11 cellular contexts compared by ENCODE assay signal in the genomic region with DNA sequence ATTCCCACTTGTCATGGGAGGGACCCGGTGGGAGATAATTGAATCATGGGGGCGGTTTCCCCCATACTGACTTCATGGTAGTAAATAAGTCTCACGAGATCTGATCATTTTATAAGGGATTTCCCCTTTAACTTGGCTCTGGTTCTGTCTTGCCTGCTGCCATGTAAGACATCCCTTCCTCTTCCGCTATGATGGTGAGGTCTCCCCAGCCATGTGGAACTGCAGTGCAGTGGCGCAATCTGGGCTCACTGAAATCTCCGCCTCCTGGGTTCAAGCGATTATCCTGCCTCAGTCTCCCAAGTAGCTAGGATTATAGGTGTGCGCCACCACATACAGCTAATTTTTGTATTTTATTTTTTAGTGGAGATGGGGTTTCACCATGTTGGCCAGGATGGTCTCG. TPM values are rescaled to one million over a fixed set of nuclear protein-coding genes. Genes with fewer than 3 reads are reported as not detected.
DNase-seq lines count a peak whose midpoint lies in the region; ATAC-seq and TF ChIP-seq lines count a peak whose summit lies in the region.
"Had no signal": no experiment of that assay in that cellular context is flagged by ENCODE, and none has a peak within 500 bp of the region (broad histone marks: within the 10 kb centered on the region; RNA-seq: fewer than 3 reads in every experiment).

No MANE protein-coding gene starts in this region.

- peaks cover 11 to 20% of the 10 kb centered on the region in 2 donors for H3K4me1 Mint-ChIP-seq in natural killer cell treated with Interleukin-12 subunit alpha and Interleukin-12 subunit beta and Interleukin-15 and Interleukin-18, amount 100 ng/mL, for 72 hours (ENCODE audit: low read depth in 2 of 2)
- H3K4me1 Mint-ChIP-seq: nephron progenitor cell had no signal

- peak overlapping the region; percentile 64 for H3K4me3 Mint-ChIP-seq in natural killer cell treated with Interleukin-12 subunit alpha and Interleukin-12 subunit beta and Interleukin-15 and Interleukin-18, amount 100 ng/mL, for 72 hours
- H3K4me3 Mint-ChIP-seq: dendritic cell treated with granulocyte-macrophage colony-stimulating factor and Interleukin-4, amounts not matched to agents 40 ng/mL and 50 ng/mL, for 4 days; nephron progenitor cell had no signal

- H3K4me1 ChIP-seq in Peyer's patch, result no peaks in the 10 kb centered on the region

- H3K27me3 ChIP-seq in Peyer's patch, result no peaks in the 10 kb centered on the region

- H3K9me3 ChIP-seq in Peyer's patch, result no peaks in the 10 kb centered on the region

- no peaks in the 10 kb centered on the region for H3K9me3 Mint-ChIP-seq in natural killer cell treated with Interleukin-12 subunit alpha and Interleukin-12 subunit beta and Interleukin-15 and Interleukin-18, amount 100 ng/mL, for 72 hours
- H3K9me3 Mint-ChIP-seq: dendritic cell treated with granulocyte-macrophage colony-stimulating factor and Interleukin-4, amounts not matched to agents 40 ng/mL and 50 ng/mL, for 4 days; nephron progenitor cell had no signal

- no peaks in the 10 kb centered on the region for H3K36me3 ChIP-seq in Peyer's patch

- ATAC-seq in HG02610 (IDR thresholded peaks at IDR 0.05; ENCODE audit: unreplicated experiment), result peak; percentile 20
- ATAC-seq in natural killer cell treated with Interleukin-12 subunit alpha and Interleukin-12 subunit beta and Interleukin-15 and Interleukin-18, amount 100 ng/mL, for 72 hours, result no peak

- H3K27ac ChIP-seq in Peyer's patch, result no peak overlapping the region

- TF ChIP-seq POLR2A in Peyer's patch (IDR thresholded peaks at IDR 0.05), result no peak

- H3K27ac Mint-ChIP-seq in natural killer cell treated with Interleukin-12 subunit alpha and Interleukin-12 subunit beta and Interleukin-15 and Interleukin-18, amount 100 ng/mL, for 72 hours, result peak overlapping the region; percentile 44 to 80
- H3K27ac Mint-ChIP-seq: dendritic cell treated with granulocyte-macrophage colony-stimulating factor and Interleukin-4, amounts not matched to agents 40 ng/mL and 50 ng/mL, for 4 days; nephron progenitor cell had no signal

- no peak overlapping the region for H3K4me3 ChIP-seq in Peyer's patch

- H3K27me3 Mint-ChIP-seq in natural killer cell treated with Interleukin-12 subunit alpha and Interleukin-12 subunit beta and Interleukin-15 and Interleukin-18, amount 100 ng/mL, for 72 hours, result peaks cover 0 to 4% of the 10 kb centered on the region in 2 donors
- H3K27me3 Mint-ChIP-seq: dendritic cell treated with granulocyte-macrophage colony-stimulating factor and Interleukin-4, amounts not matched to agents 40 ng/mL and 50 ng/mL, for 4 days had no signal

- DNase-seq in activated CD4-positive, alpha-beta T cell treated with anti-CD3 and anti-CD28 coated beads, Interleukin-2, amount 50 U/mL, for 48 hours, result peak; percentile 13 to 26
- no peak for DNase-seq in activated CD4-positive, alpha-beta T cell treated with anti-CD3 and anti-CD28 coated beads, Interleukin-2, amount 50 U/mL, for 4 hours
- DNase-seq in activated T-cell treated with anti-CD3 and anti-CD28 coated beads, Interleukin-2, amount 50 U/mL, for 48 hours, result peak; percentile 29 to 33
- no peak for DNase-seq in natural killer cell treated with Interleukin-12 subunit alpha and Interleukin-12 subunit beta and Interleukin-15 and Interleukin-18, amount 100 ng/mL, for 72 hours (ENCODE audit: low spot score)
- DNase-seq in T-helper 9 cell (no peak), midbrain (lab: John Stamatoyannopoulos, UW) (no peak), Peyer's patch (no peak)
- DNase-seq: nephron progenitor cell had no signal

- no peaks in the 10 kb centered on the region for H3K36me3 Mint-ChIP-seq in natural killer cell treated with Interleukin-12 subunit alpha and Interleukin-12 subunit beta and Interleukin-15 and Interleukin-18, amount 100 ng/mL, for 72 hours

- TF ChIP-seq CTCF in Peyer's patch (IDR thresholded peaks at IDR 0.05), result no peak

RNA-seq across cellular contexts. Expression of a gene that starts 2.9 kb away (rescaled TPM):
- 1 to 10 TPM in 1 of 2 donors, not detected in 1; 1.5 TPM for total RNA-seq in natural killer cell treated with Interleukin-12 subunit alpha and Interleukin-12 subunit beta and Interleukin-15 and Interleukin-18, amount 100 ng/mL, for 72 hours
- 1 to 10 TPM; 3.9 to 8.8 (median 5.0) TPM for total RNA-seq in Peyer's patch
- total RNA-seq: MCF 10A had no signal

Comparison
In these comparisons a context has a peak if more than half of its experiments do, and no peak if none do; other contexts are left out.
1. DNase-seq: peak in activated CD4-positive, alpha-beta T cell treated with anti-CD3 and anti-CD28 coated beads, Interleukin-2, amount 50 U/mL, for 48 hours (2 of 2) and activated T-cell treated with anti-CD3 and anti-CD28 coated beads, Interleukin-2, amount 50 U/mL, for 48 hours (2 of 2); none in activated CD4-positive, alpha-beta T cell treated with anti-CD3 and anti-CD28 coated beads, Interleukin-2, amount 50 U/mL, for 4 hours (0 of 2), natural killer cell treated with Interleukin-12 subunit alpha and Interleukin-12 subunit beta and Interleukin-15 and Interleukin-18, amount 100 ng/mL, for 72 hours (single experiment), T-helper 9 cell (single experiment), midbrain (single experiment) and Peyer's patch (0 of 3).